In genomic region chr22:36123673-36124630, GRCh38 we compare ENCODE assay signal across 8 cellular contexts. TPM values are rescaled to one million over a fixed set of nuclear protein-coding genes. Genes with fewer than 3 reads are reported as not detected.
DNase-seq lines count a peak whose midpoint lies in the region; TF ChIP-seq lines count a peak whose summit lies in the region.

No MANE protein-coding gene starts in this region.

- no peaks in the 10 kb centered on the region for H4K20me1 ChIP-seq in KMS-11 (ENCODE audit: insufficient read depth)
- H4K20me1 ChIP-seq in PC-9 (ENCODE audit: insufficient read depth), result no peaks in the 10 kb centered on the region

- peaks cover 17% of the 10 kb centered on the region for H3K4me1 Mint-ChIP-seq in CD14-positive monocyte

- H3K4me2 ChIP-seq in KMS-11 (peak overlapping the region; percentile 38; the same call in 1 of the 2 replicates), PC-9 (peak overlapping the region; percentile 75)

- H3K27me3 Mint-ChIP-seq in CD14-positive monocyte (ENCODE audit: low read depth in 3 of 3), result peaks cover 6 to 11% (median 8%) of the 10 kb centered on the region in 3 donors

- no peaks in the 10 kb centered on the region for H3K36me3 ChIP-seq in KMS-11 (ENCODE audit: insufficient read depth)
- no peaks in the 10 kb centered on the region for H3K36me3 ChIP-seq in PC-9 (ENCODE audit: low read depth)
- no peaks in the 10 kb centered on the region for H3K36me3 ChIP-seq in esophagus (ENCODE audit: control insufficient read depth in 2 of 2, insufficient read depth in 2 of 2, low read length in 1 of 2)
- H3K36me3 ChIP-seq in muscle layer of colon (ENCODE audit: insufficient read depth, low read length), result no peaks in the 10 kb centered on the region

- POLR2A ChIA-PET in PC-9 (lab: Charles Lee; ENCODE audit: unreplicated experiment), result interaction anchor here (0.7 kb wide), 1 partner anchor 502 kb away, joined by 3 read pairs; no protein-coding TSS in a partner anchor

- 27 to 28% methylated on average over 50 of the region's 50 CpGs for WGBS in esophagus, 2 donors

- H3K79me2 ChIP-seq in KMS-11 (ENCODE audit: insufficient read depth, low read depth), result no peaks in the 10 kb centered on the region
- no peaks in the 10 kb centered on the region for H3K79me2 ChIP-seq in PC-9 (ENCODE audit: low read depth)

- DNase-seq in CD14-positive monocyte (ENCODE audit: low spot score) (peak; percentile 95), GM20000 (ENCODE audit: low spot score) (peak; percentile 89), PC-9 (peak; percentile 94 to 97)
- DNase-seq in activated T-cell treated with anti-CD3 and anti-CD28 coated beads, Interleukin-2, amount 50 U/mL, for 1 hour, result peak; percentile 92
- peak; percentile 72 to 79 for DNase-seq in stimulated activated CD8-positive, alpha-beta memory T cell treated with anti-CD3 and anti-CD28 coated beads, Interleukin-4, amount 100 ng/mL, for 4 hours (ENCODE audit: low read depth in 2 of 2, low spot score in 1 of 2)

- H2AFZ ChIP-seq in KMS-11 (ENCODE audit: low read depth), result peak overlapping the region; percentile 88
- H2AFZ ChIP-seq in PC-9, result peak overlapping the region; percentile 88

- no peaks in the 10 kb centered on the region for H3K9me2 ChIP-seq in PC-9 (ENCODE audit: insufficient read depth)

- peak overlapping the region; percentile 91 to 98 (median 96) for H3K27ac Mint-ChIP-seq in CD14-positive monocyte

- H3K9ac ChIP-seq in KMS-11, result no peak overlapping the region
- peak overlapping the region; percentile 25 for H3K9ac ChIP-seq in muscle layer of colon (ENCODE audit: low read length)

- H3K27me3 ChIP-seq in KMS-11 (ENCODE audit: insufficient read depth, low read depth) (peaks cover 4% of the 10 kb centered on the region; the same call in 1 of the 2 replicates), PC-9 (ENCODE audit: insufficient read depth, low read depth) (0 out of 2 replicates have a peak, but pooled peaks cover 3% of the 10 kb centered on the region), esophagus (ENCODE audit: control insufficient read depth in 1 of 2, insufficient read depth in 2 of 2, low read length in 2 of 2) (no peaks in the 10 kb centered on the region), muscle layer of colon (ENCODE audit: control insufficient read depth in 1 of 2, insufficient read depth in 2 of 2, low read length in 2 of 2) (no peaks in the 10 kb centered on the region)

- peak; percentile 97 for TF ChIP-seq CTCF in CD14-positive monocyte (IDR thresholded peaks at IDR 0.05)
- peak; percentile 98 for TF ChIP-seq CTCF in GM20000 (IDR thresholded peaks at IDR 0.05; ENCODE audit: extremely low read depth, missing control alignments)
- peak; percentile 94 for TF ChIP-seq CTCF in KMS-11 (conservative IDR thresholded peaks at IDR 0.05; ENCODE audit: low read depth, low read length)
- TF ChIP-seq CTCF in PC-9 (conservative IDR thresholded peaks at IDR 0.05), result peak; percentile 99

- H3K9me3 Mint-ChIP-seq in CD14-positive monocyte, result peaks cover 0 to 3% (median 1%) of the 10 kb centered on the region in 7 donors

- CTCF ChIA-PET in PC-9 (lab: Charles Lee), result interaction anchor here (0.6 to 0.8 kb wide), 2 partner anchors 693 to 744 kb away, joined by 3 to 4 read pairs; no protein-coding TSS in a partner anchor

- BruUV-seq in PC-9 (replicated peaks; lab: Mats Ljungman, UMichigan), result TSS peak; percentile 90

- intact Hi-C loops in CD14-positive monocyte (cut with micrococcal nuclease) (loop anchor here (5.0 to 10.0 kb wide), 3 partner anchors 502 to 772 kb away; no protein-coding TSS in a partner anchor), PC-9 (cut with micrococcal nuclease; ENCODE audit: unreplicated experiment) (loop anchor here (1.0 to 10.0 kb wide), 11 partner anchors 58 to 1709 kb away; no protein-coding TSS in a partner anchor)

- no peak overlapping the region for H3K27ac ChIP-seq in KMS-11
- peak overlapping the region; percentile 76 for H3K27ac ChIP-seq in PC-9
- H3K27ac ChIP-seq in esophagus (ENCODE audit: low read depth in 2 of 2, low read length in 1 of 2), result peak overlapping the region; percentile 84 to 93
- H3K27ac ChIP-seq in muscle layer of colon (ENCODE audit: low read depth, low read length), result peak overlapping the region; percentile 65

- H3K4me3 ChIP-seq in KMS-11 (IDR thresholded peaks at IDR 0.05; ENCODE audit: insufficient read depth, low read depth, low read length) (no peak overlapping the region), PC-9 (peak overlapping the region; percentile 50), esophagus (ENCODE audit: low read depth in 1 of 2, low read length in 2 of 2) (peak overlapping the region in 1 of 2 donors; percentile 2), muscle layer of colon (ENCODE audit: low read depth in 1 of 2, low read length in 2 of 2) (peak overlapping the region in 1 of 2 donors; percentile 23)

- H3K9me3 ChIP-seq in PC-9 (ENCODE audit: insufficient read depth, low read depth), result no peaks in the 10 kb centered on the region
- no peaks in the 10 kb centered on the region for H3K9me3 ChIP-seq in esophagus (ENCODE audit: control insufficient read depth in 2 of 2, insufficient read depth in 1 of 2, low read depth in 1 of 2, low read length in 1 of 2)
- no peaks in the 10 kb centered on the region for H3K9me3 ChIP-seq in muscle layer of colon (ENCODE audit: low read length)

- H3F3A ChIP-seq in PC-9 (ENCODE audit: insufficient read depth, low read depth), result peaks cover 7% of the 10 kb centered on the region

- peak overlapping the region; percentile 70 to 92 for H3K4me3 Mint-ChIP-seq in CD14-positive monocyte

- no peaks in the 10 kb centered on the region for H3K36me3 Mint-ChIP-seq in CD14-positive monocyte

- no peaks in the 10 kb centered on the region for H3K4me1 ChIP-seq in KMS-11 (ENCODE audit: low read depth, poor library complexity, severe bottlenecking)
- peaks cover 8% of the 10 kb centered on the region for H3K4me1 ChIP-seq in PC-9 (replicated peaks; ENCODE audit: insufficient read depth)
- no peaks in the 10 kb centered on the region for H3K4me1 ChIP-seq in esophagus (ENCODE audit: control insufficient read depth in 2 of 2, insufficient read depth in 2 of 2, low read length in 1 of 2)
- peaks cover 4% of the 10 kb centered on the region for H3K4me1 ChIP-seq in muscle layer of colon (ENCODE audit: insufficient read depth, low read length)

RNA-seq across cellular contexts. Expression of gene APOL3, which starts 36.6 kb away (rescaled TPM):
- polyA plus RNA-seq in CD14-positive monocyte, result 10 to 100 TPM; 39.9 to 61.3 TPM
- total RNA-seq in PC-9 (2021), result 15.2 and 19.3 TPM in 2 replicates
- 10 to 100 TPM; 10.2 to 10.6 TPM for polyA plus RNA-seq in esophagus
